1 cellular context compared by ENCODE assay signal in the genomic region with DNA sequence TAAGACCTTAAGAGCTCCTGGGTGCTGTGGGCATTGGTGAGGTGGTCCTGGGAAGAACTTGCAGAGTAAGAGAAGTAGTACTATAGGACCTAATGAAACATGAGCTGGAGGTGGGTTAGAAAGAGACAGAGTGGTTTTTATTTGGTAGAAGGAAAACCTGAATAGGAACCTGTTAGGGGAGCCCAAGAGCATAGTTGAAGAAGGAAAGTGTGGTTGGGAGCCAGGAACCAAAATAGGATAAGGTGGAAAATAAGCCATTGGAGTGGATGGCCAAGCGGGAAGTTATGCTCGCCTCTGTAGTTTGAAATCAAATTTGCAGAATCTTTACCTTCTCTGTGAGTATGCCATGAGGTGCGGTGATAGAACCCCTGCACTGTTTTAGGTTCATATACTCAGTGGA.
TF ChIP-seq lines count a peak whose summit lies in the region.

No MANE protein-coding gene starts in this region.

TF ChIP-seq in GM23338, 12 proteins besides CTCF, POLR2A, EP300 and RAD21 (continued from another document):
- TF ChIP-seq, protein P1, sequence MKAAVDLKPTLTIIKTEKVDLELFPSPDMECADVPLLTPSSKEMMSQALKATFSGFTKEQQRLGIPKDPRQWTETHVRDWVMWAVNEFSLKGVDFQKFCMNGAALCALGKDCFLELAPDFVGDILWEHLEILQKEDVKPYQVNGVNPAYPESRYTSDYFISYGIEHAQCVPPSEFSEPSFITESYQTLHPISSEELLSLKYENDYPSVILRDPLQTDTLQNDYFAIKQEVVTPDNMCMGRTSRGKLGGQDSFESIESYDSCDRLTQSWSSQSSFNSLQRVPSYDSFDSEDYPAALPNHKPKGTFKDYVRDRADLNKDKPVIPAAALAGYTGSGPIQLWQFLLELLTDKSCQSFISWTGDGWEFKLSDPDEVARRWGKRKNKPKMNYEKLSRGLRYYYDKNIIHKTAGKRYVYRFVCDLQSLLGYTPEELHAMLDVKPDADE (IDR thresholded peaks at IDR 0.05): no peak
- TF ChIP-seq EZH2phosphoT487 (IDR thresholded peaks at IDR 0.05; ENCODE audit: unreplicated experiment) (no peak), JUNB (IDR thresholded peaks at IDR 0.05; ENCODE audit: unreplicated experiment) (no peak), STAT1 (IDR thresholded peaks at IDR 0.05; ENCODE audit: unreplicated experiment) (no peak), ZNF331 (CRISPR knock-in tag; IDR thresholded peaks at IDR 0.05; ENCODE audit: low read depth) (no peak)
- TF ChIP-seq, protein P2, sequence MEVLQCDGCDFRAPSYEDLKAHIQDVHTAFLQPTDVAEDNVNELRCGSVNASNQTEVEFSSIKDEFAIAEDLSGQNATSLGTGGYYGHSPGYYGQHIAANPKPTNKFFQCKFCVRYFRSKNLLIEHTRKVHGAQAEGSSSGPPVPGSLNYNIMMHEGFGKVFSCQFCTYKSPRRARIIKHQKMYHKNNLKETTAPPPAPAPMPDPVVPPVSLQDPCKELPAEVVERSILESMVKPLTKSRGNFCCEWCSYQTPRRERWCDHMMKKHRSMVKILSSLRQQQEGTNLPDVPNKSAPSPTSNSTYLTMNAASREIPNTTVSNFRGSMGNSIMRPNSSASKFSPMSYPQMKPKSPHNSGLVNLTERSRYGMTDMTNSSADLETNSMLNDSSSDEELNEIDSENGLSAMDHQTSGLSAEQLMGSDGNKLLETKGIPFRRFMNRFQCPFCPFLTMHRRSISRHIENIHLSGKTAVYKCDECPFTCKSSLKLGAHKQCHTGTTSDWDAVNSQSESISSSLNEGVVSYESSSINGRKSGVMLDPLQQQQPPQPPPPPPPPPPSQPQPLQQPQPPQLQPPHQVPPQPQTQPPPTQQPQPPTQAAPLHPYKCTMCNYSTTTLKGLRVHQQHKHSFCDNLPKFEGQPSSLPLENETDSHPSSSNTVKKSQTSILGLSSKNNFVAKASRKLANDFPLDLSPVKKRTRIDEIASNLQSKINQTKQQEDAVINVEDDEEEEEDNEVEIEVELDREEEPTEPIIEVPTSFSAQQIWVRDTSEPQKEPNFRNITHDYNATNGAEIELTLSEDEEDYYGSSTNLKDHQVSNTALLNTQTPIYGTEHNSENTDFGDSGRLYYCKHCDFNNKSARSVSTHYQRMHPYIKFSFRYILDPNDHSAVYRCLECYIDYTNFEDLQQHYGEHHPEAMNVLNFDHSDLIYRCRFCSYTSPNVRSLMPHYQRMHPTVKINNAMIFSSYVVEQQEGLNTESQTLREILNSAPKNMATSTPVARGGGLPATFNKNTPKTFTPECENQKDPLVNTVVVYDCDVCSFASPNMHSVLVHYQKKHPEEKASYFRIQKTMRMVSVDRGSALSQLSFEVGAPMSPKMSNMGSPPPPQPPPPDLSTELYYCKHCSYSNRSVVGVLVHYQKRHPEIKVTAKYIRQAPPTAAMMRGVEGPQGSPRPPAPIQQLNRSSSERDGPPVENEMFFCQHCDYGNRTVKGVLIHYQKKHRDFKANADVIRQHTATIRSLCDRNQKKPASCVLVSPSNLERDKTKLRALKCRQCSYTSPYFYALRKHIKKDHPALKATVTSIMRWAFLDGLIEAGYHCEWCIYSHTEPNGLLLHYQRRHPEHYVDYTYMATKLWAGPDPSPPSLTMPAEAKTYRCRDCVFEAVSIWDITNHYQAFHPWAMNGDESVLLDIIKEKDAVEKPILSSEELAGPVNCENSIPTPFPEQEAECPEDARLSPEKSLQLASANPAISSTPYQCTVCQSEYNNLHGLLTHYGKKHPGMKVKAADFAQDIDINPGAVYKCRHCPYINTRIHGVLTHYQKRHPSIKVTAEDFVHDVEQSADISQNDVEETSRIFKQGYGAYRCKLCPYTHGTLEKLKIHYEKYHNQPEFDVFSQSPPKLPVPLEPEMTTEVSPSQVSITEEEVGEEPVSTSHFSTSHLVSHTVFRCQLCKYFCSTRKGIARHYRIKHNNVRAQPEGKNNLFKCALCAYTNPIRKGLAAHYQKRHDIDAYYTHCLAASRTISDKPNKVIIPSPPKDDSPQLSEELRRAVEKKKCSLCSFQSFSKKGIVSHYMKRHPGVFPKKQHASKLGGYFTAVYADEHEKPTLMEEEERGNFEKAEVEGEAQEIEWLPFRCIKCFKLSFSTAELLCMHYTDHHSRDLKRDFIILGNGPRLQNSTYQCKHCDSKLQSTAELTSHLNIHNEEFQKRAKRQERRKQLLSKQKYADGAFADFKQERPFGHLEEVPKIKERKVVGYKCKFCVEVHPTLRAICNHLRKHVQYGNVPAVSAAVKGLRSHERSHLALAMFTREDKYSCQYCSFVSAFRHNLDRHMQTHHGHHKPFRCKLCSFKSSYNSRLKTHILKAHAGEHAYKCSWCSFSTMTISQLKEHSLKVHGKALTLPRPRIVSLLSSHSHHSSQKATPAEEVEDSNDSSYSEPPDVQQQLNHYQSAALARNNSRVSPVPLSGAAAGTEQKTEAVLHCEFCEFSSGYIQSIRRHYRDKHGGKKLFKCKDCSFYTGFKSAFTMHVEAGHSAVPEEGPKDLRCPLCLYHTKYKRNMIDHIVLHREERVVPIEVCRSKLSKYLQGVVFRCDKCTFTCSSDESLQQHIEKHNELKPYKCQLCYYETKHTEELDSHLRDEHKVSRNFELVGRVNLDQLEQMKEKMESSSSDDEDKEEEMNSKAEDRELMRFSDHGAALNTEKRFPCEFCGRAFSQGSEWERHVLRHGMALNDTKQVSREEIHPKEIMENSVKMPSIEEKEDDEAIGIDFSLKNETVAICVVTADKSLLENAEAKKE (CRISPR knock-in tag; IDR thresholded peaks at IDR 0.05): no peak
